ENCODE assay signal across 31 cellular contexts in the genomic region with DNA sequence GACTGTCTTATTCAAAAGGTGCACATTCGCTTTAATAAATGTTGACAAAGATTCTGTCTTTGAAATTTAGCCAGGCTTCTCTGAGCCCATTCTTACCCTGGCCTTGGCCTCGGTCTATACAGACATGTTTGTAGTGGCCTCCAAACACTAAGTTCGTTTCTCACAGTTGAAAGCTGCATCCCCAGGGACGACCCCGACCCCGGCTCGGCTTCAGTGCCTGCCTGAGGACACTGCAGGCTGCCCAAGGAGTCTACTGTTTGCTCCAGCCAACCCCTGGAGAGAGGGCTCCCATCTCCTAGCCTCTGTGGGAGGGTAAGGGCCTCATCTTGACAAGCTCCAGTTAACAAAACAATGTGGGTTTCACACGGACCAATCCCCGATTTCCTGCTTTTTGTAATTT.
DNase-seq lines count a peak whose midpoint lies in the region; FAIRE-seq and TF ChIP-seq lines count a peak whose summit lies in the region.
"Had no signal": no experiment of that assay in that cellular context is flagged by ENCODE, and none has a peak within 500 bp of the region (broad histone marks: within the 10 kb centered on the region; RNA-seq: fewer than 3 reads in every experiment).

No MANE protein-coding gene starts in this region.

- no peak for TF ChIP-seq CTCF in H9 (conservative IDR thresholded peaks at IDR 0.05)
- TF ChIP-seq CTCF in chondrocyte (IDR thresholded peaks at IDR 0.05), result no peak
- no peak for TF ChIP-seq CTCF in keratinocyte (optimal IDR thresholded peaks at IDR 0.05 in 1 of 3, IDR thresholded peaks at IDR 0.05 in 1 of 3, conservative IDR thresholded peaks at IDR 0.05 in 1 of 3; ENCODE audit: extremely low read depth in 1 of 3, insufficient read depth in 2 of 3, low read length in 3 of 3)
- TF ChIP-seq CTCF in osteocyte (IDR thresholded peaks at IDR 0.05), result no peak
- no peak for TF ChIP-seq CTCF in dorsolateral prefrontal cortex (IDR thresholded peaks at IDR 0.05 in 54 of 56, conservative IDR thresholded peaks at IDR 0.05 in 2 of 56; ENCODE audit: low read depth in 1 of 56, partially characterized antibody in 56 of 56)
- TF ChIP-seq CTCF in MCF 10A (IDR thresholded peaks at IDR 0.05; ENCODE audit: unreplicated experiment), result no peak

- H3K36me3 Mint-ChIP-seq in H9 (ENCODE audit: insufficient read depth in 1 of 3, low read depth in 3 of 3) (no peaks in the 10 kb centered on the region), chondrocyte (ENCODE audit: low read depth) (no peaks in the 10 kb centered on the region), osteocyte (ENCODE audit: unreplicated experiment) (no peaks in the 10 kb centered on the region), MCF 10A (ENCODE audit: insufficient read depth, unreplicated experiment) (no peaks in the 10 kb centered on the region)
- H3K36me3 Mint-ChIP-seq in activated naive CD4-positive, alpha-beta T cell treated with anti-CD3 and anti-CD28 coated beads for 36 hours (ENCODE audit: low read depth), result no peaks in the 10 kb centered on the region
- H3K36me3 Mint-ChIP-seq: CD8-positive, alpha-beta T cell had no signal

- H4K20me1 ChIP-seq in H9 (ENCODE audit: control insufficient read depth, insufficient read depth, insufficient read length) (no peaks in the 10 kb centered on the region), keratinocyte (ENCODE audit: control insufficient read depth, extremely low read depth, insufficient read depth, low read length) (no peaks in the 10 kb centered on the region)

- no peak overlapping the region for H3K18ac ChIP-seq in H9 (ENCODE audit: insufficient read length, low read depth, low read length)

- H2BK15ac ChIP-seq in H9 (ENCODE audit: low read depth, low read length), result no peak overlapping the region

- POLR2A ChIA-PET in MCF 10A (lab: Yijun Ruan, JAX), result no interaction called here

- no peaks in the 10 kb centered on the region for H3K36me3 ChIP-seq in keratinocyte (ENCODE audit: control insufficient read depth in 2 of 2, extremely low read depth in 1 of 2, insufficient read depth in 2 of 2, low read length in 2 of 2)
- H3K36me3 ChIP-seq: SJSA1 had no signal

- no peak overlapping the region for H4K8ac ChIP-seq in H9 (replicated peaks; ENCODE audit: insufficient read length, low read depth, low read length)

- H3K23ac ChIP-seq in H9 (ENCODE audit: insufficient read length, low read depth, low read length), result no peak overlapping the region

- no peaks in the 10 kb centered on the region for H3K23me2 ChIP-seq in H9 (ENCODE audit: insufficient read length, low read depth, low read length, poor library complexity, severe bottlenecking)

- FAIRE-seq in keratinocyte (lab: Jason Lieb, UNC), result no peak
- FAIRE-seq: A204.1, GM12878, H54, HepG2, K562 had no signal

- H3K9me1 ChIP-seq in keratinocyte (ENCODE audit: control insufficient read depth, extremely low read depth, insufficient read depth, low read length), result no peaks in the 10 kb centered on the region

- H3K4me3 Mint-ChIP-seq in H9 (no peak overlapping the region), chondrocyte (ENCODE audit: unreplicated experiment) (no peak overlapping the region), osteocyte (ENCODE audit: unreplicated experiment) (no peak overlapping the region), MCF 10A (ENCODE audit: unreplicated experiment) (no peak overlapping the region)
- no peak overlapping the region for H3K4me3 Mint-ChIP-seq in activated naive CD4-positive, alpha-beta T cell treated with anti-CD3 and anti-CD28 coated beads for 36 hours
- H3K4me3 Mint-ChIP-seq: CD8-positive, alpha-beta T cell had no signal

- no peak overlapping the region for H2BK12ac ChIP-seq in H9 (ENCODE audit: insufficient read length, low read depth, low read length)

- H3K27ac Mint-ChIP-seq in H9, result no peak overlapping the region
- H3K27ac Mint-ChIP-seq in chondrocyte (ENCODE audit: unreplicated experiment), result peak overlapping the region; percentile 77
- H3K27ac Mint-ChIP-seq in osteocyte (ENCODE audit: unreplicated experiment), result peak overlapping the region; percentile 79
- no peak overlapping the region for H3K27ac Mint-ChIP-seq in MCF 10A (ENCODE audit: low read depth, unreplicated experiment)
- H3K27ac Mint-ChIP-seq in activated naive CD4-positive, alpha-beta T cell treated with anti-CD3 and anti-CD28 coated beads for 36 hours, result no peak overlapping the region
- H3K27ac Mint-ChIP-seq: CD8-positive, alpha-beta T cell had no signal

- BruUV-seq in MCF 10A (replicated peaks; lab: Mats Ljungman, UMichigan), result no TSS peak

- no peak overlapping the region for H3T11ph ChIP-seq in H9 (ENCODE audit: low read length)

- H3K4me2 ChIP-seq in H9 (ENCODE audit: insufficient read depth, insufficient read length, low read length) (no peak overlapping the region), keratinocyte (ENCODE audit: control insufficient read depth, extremely low read depth, insufficient read depth, low read depth, low read length) (no peak overlapping the region)

- H4K5ac ChIP-seq in H9 (ENCODE audit: insufficient read length, low read depth, low read length), result no peak overlapping the region

- H3K9me3 ChIP-seq in H9 (ENCODE audit: control insufficient read depth, low read depth, low read length) (no peaks in the 10 kb centered on the region), keratinocyte (ENCODE audit: control insufficient read depth, low read depth, low read length) (no peaks in the 10 kb centered on the region)
- H3K9me3 ChIP-seq: Caco-2, SJSA1 had no signal

- no peak overlapping the region for H4K91ac ChIP-seq in H9 (ENCODE audit: insufficient read length, low read depth, low read length)

- H2AK5ac ChIP-seq in H9 (ENCODE audit: insufficient read length, low read length), result no peak overlapping the region

- no peak overlapping the region for H3K56ac ChIP-seq in H9 (ENCODE audit: insufficient read length, low read depth, low read length)

- H3K9ac ChIP-seq in H9 (ENCODE audit: extremely low read depth, insufficient read length, low read length), result no peak overlapping the region
- H3K9ac ChIP-seq in keratinocyte (ENCODE audit: control insufficient read depth, extremely low read depth, insufficient read depth, low read length), result no peak overlapping the region

- no peak overlapping the region for H3K4me3 ChIP-seq in keratinocyte (ENCODE audit: control insufficient read depth in 2 of 3, extremely low read depth in 1 of 3, insufficient read depth in 2 of 3, low read depth in 1 of 3, low read length in 3 of 3)
- no peak overlapping the region for H3K4me3 ChIP-seq in dorsolateral prefrontal cortex
- H3K4me3 ChIP-seq: GM12878, K562, SJSA1 had no signal

- H3K4ac ChIP-seq in H9 (ENCODE audit: low read depth, low read length), result no peak overlapping the region

- H3K79me2 ChIP-seq in H9 (ENCODE audit: insufficient read depth, low read length) (no peaks in the 10 kb centered on the region), keratinocyte (ENCODE audit: control insufficient read depth, insufficient read depth, low read length) (no peaks in the 10 kb centered on the region)

- no peaks in the 10 kb centered on the region for H3K79me1 ChIP-seq in H9 (ENCODE audit: insufficient read depth, low read depth, low read length, poor library complexity, severe bottlenecking)

- CTCF ChIA-PET in MCF 10A (lab: Yijun Ruan, JAX), result interaction anchor here (0.6 kb wide), 1 partner anchor 1187 kb away, joined by 3 read pairs; no protein-coding TSS in a partner anchor
- CTCF ChIA-PET in activated naive CD4-positive, alpha-beta T cell treated with anti-CD3 and anti-CD28 coated beads for 36 hours (lab: Charles Lee), result no interaction called here

- DNase-seq in H9 (peak; percentile 38), chondrocyte (ENCODE audit: low spot score) (no peak), keratinocyte (ENCODE audit: low read depth, low spot score) (no peak), osteocyte (ENCODE audit: extremely low spot score, unreplicated experiment) (no peak), dorsolateral prefrontal cortex (no peak), MCF 10A (ENCODE audit: unreplicated experiment) (no peak)
- DNase-seq in activated naive CD4-positive, alpha-beta T cell treated with anti-CD3 and anti-CD28 coated beads for 36 hours, result no peak
- DNase-seq in stimulated activated CD4-positive, alpha-beta T cell treated with anti-CD3 and anti-CD28 coated beads, Interleukin-15, amount 100 ng/mL, for 24 hours, result no peak
- DNase-seq: C1 segment of cervical spinal cord; Caco-2; CD8-positive, alpha-beta T cell; DMS 273 treated with DMSO at 0.1 percent for 48 hours; DMS79; EL; GDM1; Kasumi-1; MV-4-11; NCI-H1105; NCI-H1436 treated with DMSO at 0.1 percent for 48 hours; NCI-H187 treated with DMSO at 0.1 percent for 48 hours; NCI-H2107; NCI-H446; NCI-H524 treated with DMSO at 0.1 percent for 48 hours; NCI-H774; PC-3 had no signal

- H3K9me3 Mint-ChIP-seq in H9 (peaks cover 0 to 2% of the 10 kb centered on the region in 2 experiments; a peak in 3 of 5 replicates), chondrocyte (ENCODE audit: low read depth) (no peaks in the 10 kb centered on the region), osteocyte (ENCODE audit: unreplicated experiment) (no peaks in the 10 kb centered on the region), MCF 10A (ENCODE audit: unreplicated experiment) (no peaks in the 10 kb centered on the region)
- H3K9me3 Mint-ChIP-seq in activated naive CD4-positive, alpha-beta T cell treated with anti-CD3 and anti-CD28 coated beads for 36 hours, result no peaks in the 10 kb centered on the region

- H3K4me1 Mint-ChIP-seq in H9 (peaks cover 9 to 24% of the 10 kb centered on the region in 2 experiments), chondrocyte (ENCODE audit: low read depth) (peaks cover 67% of the 10 kb centered on the region), osteocyte (ENCODE audit: unreplicated experiment) (peaks cover 61% of the 10 kb centered on the region), MCF 10A (ENCODE audit: insufficient read depth, unreplicated experiment) (peaks cover 25% of the 10 kb centered on the region)
- no peaks in the 10 kb centered on the region for H3K4me1 Mint-ChIP-seq in activated naive CD4-positive, alpha-beta T cell treated with anti-CD3 and anti-CD28 coated beads for 36 hours (ENCODE audit: low read depth)

- H3K27ac ChIP-seq in H9 (ENCODE audit: insufficient read length, low read depth, low read length) (no peak overlapping the region), keratinocyte (ENCODE audit: control insufficient read depth, insufficient read depth, low read length) (no peak overlapping the region), dorsolateral prefrontal cortex (no peak overlapping the region)
- H3K27ac ChIP-seq: SJSA1 had no signal

- WGBS in H9 (ENCODE audit: extremely low coverage, insufficient read length, low lambda C conversion rate), result no CpG with 5 or more reads among the region's 9 CpGs

- no peaks in the 10 kb centered on the region for H3K27me3 ChIP-seq in H9 (ENCODE audit: insufficient read depth, low read length)
- no peaks in the 10 kb centered on the region for H3K27me3 ChIP-seq in keratinocyte (ENCODE audit: control insufficient read depth, extremely low read depth, insufficient read depth, low read length)
- H3K27me3 ChIP-seq in dorsolateral prefrontal cortex, result peaks cover 0 to 7% (median 0%) of the 10 kb centered on the region in 45 donors
- H3K27me3 ChIP-seq: SJSA1 had no signal

- H3K27me3 Mint-ChIP-seq in H9 (ENCODE audit: low read depth) (no peaks in the 10 kb centered on the region), chondrocyte (ENCODE audit: low read depth) (no peaks in the 10 kb centered on the region), osteocyte (ENCODE audit: unreplicated experiment) (no peaks in the 10 kb centered on the region), MCF 10A (ENCODE audit: insufficient read depth, unreplicated experiment) (no peaks in the 10 kb centered on the region)
- H3K27me3 Mint-ChIP-seq in activated naive CD4-positive, alpha-beta T cell treated with anti-CD3 and anti-CD28 coated beads for 36 hours (ENCODE audit: low read depth), result peaks cover 4% of the 10 kb centered on the region

- H2BK5ac ChIP-seq in H9 (ENCODE audit: insufficient read length, low read length), result no peak overlapping the region

- no peak overlapping the region for H2BK120ac ChIP-seq in H9 (ENCODE audit: low read depth, low read length, poor library complexity, severe bottlenecking)

- H2BK20ac ChIP-seq in H9 (ENCODE audit: low read depth, low read length, poor library complexity, severe bottlenecking), result no peak overlapping the region

- H3K14ac ChIP-seq in H9 (ENCODE audit: insufficient read depth, low read length), result no peak overlapping the region

- H2AFZ ChIP-seq in H9 (ENCODE audit: low read length), result no peak overlapping the region
- peak overlapping the region; percentile 6 for H2AFZ ChIP-seq in keratinocyte (ENCODE audit: control insufficient read depth, low read length)

- intact Hi-C loops in dorsolateral prefrontal cortex (cut with DNase I) (loop anchor here in 1 of 2 donors (5.0 to 10.0 kb wide), 2 partner anchors 1522 to 1600 kb away; no protein-coding TSS in a partner anchor), MCF 10A (cut with micrococcal nuclease) (loop anchor here (5.0 to 10.0 kb wide), 2 partner anchors 420 to 1022 kb away; no protein-coding TSS in a partner anchor)
- intact Hi-C loops in activated naive CD4-positive, alpha-beta T cell treated with anti-CD3 and anti-CD28 coated beads for 36 hours (cut with micrococcal nuclease), result loop anchor here (10.0 kb wide), 1 partner anchor 880 kb away; a partner anchor contains a TSS

- H3K4me1 ChIP-seq in H9 (ENCODE audit: insufficient read depth, low read length), result no peaks in the 10 kb centered on the region; the same call in 1 of the 2 replicates
- peaks cover 29% of the 10 kb centered on the region for H3K4me1 ChIP-seq in keratinocyte (ENCODE audit: control insufficient read depth, extremely low read depth, insufficient read depth, low read length)
- H3K4me1 ChIP-seq: Caco-2 had no signal

- dilution Hi-C loops in keratinocyte (cut with MboI; ENCODE audit: extremely low pct_ligation_motif_present, low sequenced_read_pairs), result no loop called here

Comparison
In these comparisons a context has a peak if more than half of its experiments do, and no peak if none do; other contexts are left out.
1. H3K27ac Mint-ChIP-seq: peak in chondrocyte (single experiment) and osteocyte (single experiment); none in H9 (0 of 3), MCF 10A (single experiment) and activated naive CD4-positive, alpha-beta T cell treated with anti-CD3 and anti-CD28 coated beads for 36 hours (single experiment).